Comparison of ENCODE assay signal across 8 cellular contexts in the genomic region with DNA sequence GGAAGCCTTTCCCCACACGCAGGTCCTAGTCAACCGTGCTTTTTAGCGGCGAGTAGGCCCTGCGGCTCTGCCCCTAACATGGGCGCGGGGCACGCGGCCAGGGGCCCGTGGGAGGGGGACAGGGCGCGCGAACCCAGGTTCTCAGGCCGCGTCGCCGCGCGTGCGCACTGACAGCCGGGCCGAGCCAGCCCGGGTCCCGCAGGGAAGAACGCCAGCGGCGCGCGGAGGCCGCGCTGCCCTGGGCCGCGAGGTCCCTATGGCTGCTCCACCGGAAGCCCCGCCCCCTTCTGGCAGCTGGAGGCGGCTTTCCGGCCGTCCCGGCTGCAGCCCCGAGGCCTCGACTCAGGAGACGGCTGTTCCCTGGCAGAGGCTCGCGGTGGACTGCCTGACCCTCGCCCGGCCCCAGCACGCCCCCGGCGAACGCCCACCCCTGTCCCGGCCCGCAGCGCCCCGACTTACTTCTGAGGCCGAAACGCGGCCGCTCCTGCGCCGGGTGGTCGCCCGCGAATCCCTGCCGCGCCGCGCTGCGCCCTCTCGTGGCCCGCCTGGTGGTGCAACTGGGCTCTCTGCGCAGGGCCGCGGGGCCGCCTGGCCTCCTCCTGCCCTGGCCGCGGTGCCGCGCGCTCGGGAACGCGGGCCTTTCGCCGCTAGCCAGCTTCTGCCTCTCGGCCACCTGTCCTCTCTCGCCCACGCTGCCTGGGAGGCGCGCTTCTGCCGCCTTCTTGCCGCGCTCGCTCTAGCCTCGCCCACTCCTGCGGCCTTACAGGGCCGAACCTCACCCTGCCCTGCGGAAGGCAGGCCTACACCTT. TPM values are rescaled to one million over a fixed set of nuclear protein-coding genes. Genes with fewer than 3 reads are reported as not detected.
DNase-seq lines count a peak whose midpoint lies in the region; ATAC-seq and TF ChIP-seq lines count a peak whose summit lies in the region.

No MANE protein-coding gene starts in this region.

- H3K4me3 ChIP-seq in HCT116 (replicated peaks in 1 of 2; ENCODE audit: low read depth in 1 of 2, low read length in 2 of 2) (peak overlapping the region; percentile 46 to 57), MM.1S (ENCODE audit: low read length) (peak overlapping the region; percentile 69), foreskin fibroblast (ENCODE audit: low read depth in 1 of 2, low read length in 2 of 2) (peak overlapping the region; percentile 54 to 58), neuron (ENCODE audit: low read length) (peak overlapping the region; percentile 52)

- no peaks in the 10 kb centered on the region for H3K79me2 ChIP-seq in HCT116 (ENCODE audit: insufficient read depth, low read length)
- H3K79me2 ChIP-seq in MM.1S (ENCODE audit: low read length), result no peaks in the 10 kb centered on the region

- H3K4me1 ChIP-seq in HCT116 (ENCODE audit: control insufficient read depth in 1 of 2, insufficient read depth in 2 of 2, low read length in 2 of 2) (peaks cover 11 to 25% of the 10 kb centered on the region in 2 experiments), MM.1S (ENCODE audit: low read length) (peaks cover 4% of the 10 kb centered on the region; the same call in 1 of the 2 replicates), neuron (ENCODE audit: insufficient read depth, low read length) (peaks cover 5% of the 10 kb centered on the region)

- H3K27ac ChIP-seq in HCT116 (ENCODE audit: low read depth, low read length) (peak overlapping the region; percentile 83), MM.1S (ENCODE audit: low read length) (peak overlapping the region; percentile 72; the same call in 1 of the 2 replicates)

- H3K36me3 ChIP-seq in HCT116 (ENCODE audit: control insufficient read depth in 1 of 2, insufficient read depth in 2 of 2, low read length in 2 of 2) (no peaks in the 10 kb centered on the region), MM.1S (replicated peaks; ENCODE audit: insufficient read depth, low read length) (no peaks in the 10 kb centered on the region), neuron (ENCODE audit: insufficient read depth, low read length) (no peaks in the 10 kb centered on the region)

- POLR2A ChIA-PET in HCT116 (lab: Charles Lee), result interaction anchor here (1.3 to 2.0 kb wide), 3 partner anchors 11 to 20 kb away, joined by 4 to 10 read pairs (median 6); no protein-coding TSS in a partner anchor

- no peak for TF ChIP-seq RAD21 in HCT116 (IDR thresholded peaks at IDR 0.05; ENCODE audit: low read depth)

- peak; percentile 86 for DNase-seq in GM04504 (ENCODE audit: low read depth)
- peak; percentile 81 for DNase-seq in HCT116 (ENCODE audit: low read depth, low spot score)
- DNase-seq in MM.1S, result peak; percentile 98
- DNase-seq in SIG-M5 (lab: John Stamatoyannopoulos, UW), result peak; percentile 36
- DNase-seq in activated gamma-delta T cell treated with anti-CD3 and anti-CD28 coated beads, Interleukin-2, amount 50 U/mL, for 16 hours (ENCODE audit: low read depth), result peak; percentile 78
- peak; percentile 91 to 98 for DNase-seq in foreskin fibroblast
- peak; percentile 86 for DNase-seq in stromal cell of bone marrow (ENCODE audit: low read depth)

- TF ChIP-seq POLR2A in HCT116 (IDR thresholded peaks at IDR 0.05; ENCODE audit: borderline replicate concordance, extremely low read depth, insufficient read depth, insufficient read length), result peak; percentile 30

- peak in 2 of 3 experiments; percentile 44 to 69; a peak in 4 of 6 replicates for TF ChIP-seq CTCF in HCT116 (IDR thresholded peaks at IDR 0.05 in 2 of 3, conservative IDR thresholded peaks at IDR 0.05 in 1 of 3; ENCODE audit: borderline replicate concordance in 1 of 3, insufficient read depth in 1 of 3, low read depth in 2 of 3, low read length in 2 of 3)
- TF ChIP-seq CTCF in MM.1S (IDR thresholded peaks at IDR 0.05; ENCODE audit: low read length), result peak; percentile 93
- peak; percentile 21 for TF ChIP-seq CTCF in foreskin fibroblast (IDR thresholded peaks at IDR 0.05; ENCODE audit: low read depth, low read length)

- CTCF ChIA-PET in HCT116 (lab: Charles Lee), result interaction anchor here (0.7 to 3.5 kb wide), 13 partner anchors 9 to 574 kb away, joined by 3 to 31 read pairs (median 4); no protein-coding TSS in a partner anchor

- H3K9me3 ChIP-seq in HCT116 (ENCODE audit: control insufficient read depth in 1 of 2, insufficient read depth in 1 of 2, low read depth in 1 of 2, low read length in 2 of 2) (no peaks in the 10 kb centered on the region), MM.1S (replicated peaks; ENCODE audit: insufficient read depth, low read length) (no peaks in the 10 kb centered on the region), neuron (ENCODE audit: low read length) (peaks cover 2% of the 10 kb centered on the region)

- H3K9ac ChIP-seq in HCT116 (ENCODE audit: low read length), result peak overlapping the region; percentile 68
- peak overlapping the region; percentile 78 for H3K9ac ChIP-seq in MM.1S (ENCODE audit: low read length)

- H4K20me1 ChIP-seq in HCT116 (ENCODE audit: insufficient read depth) (no peaks in the 10 kb centered on the region), MM.1S (ENCODE audit: insufficient read depth, low read length) (no peaks in the 10 kb centered on the region)

- H3K4me2 ChIP-seq in HCT116 (ENCODE audit: low read length) (peak overlapping the region; percentile 86), MM.1S (ENCODE audit: low read depth, low read length) (peak overlapping the region; percentile 85)

- intact Hi-C loops in HCT116 (cut with micrococcal nuclease), result no loop called here

- RAD21 ChIA-PET in HCT116 (lab: Charles Lee; ENCODE audit: low non-redundant PET in 1 of 2, low total read pairs in 2 of 2, uncharacterized antibody in 2 of 2, unreplicated experiment in 2 of 2), result interaction anchor here in 1 of 2 experiments (0.9 to 1.3 kb wide), 2 partner anchors 13 to 20 kb away, joined by 4 read pairs; no protein-coding TSS in a partner anchor

- ATAC-seq in HCT116, result peak; percentile 94

- H3K9me2 ChIP-seq in HCT116 (ENCODE audit: insufficient read depth), result no peaks in the 10 kb centered on the region
- no peaks in the 10 kb centered on the region for H3K9me2 ChIP-seq in MM.1S (replicated peaks; ENCODE audit: insufficient read depth, low read length)

- H3F3A ChIP-seq in MM.1S (ENCODE audit: insufficient read depth, low read length), result peaks cover 7% of the 10 kb centered on the region

- H3K27me3 ChIP-seq in HCT116 (ENCODE audit: insufficient read depth, low read length) (no peaks in the 10 kb centered on the region), MM.1S (replicated peaks; ENCODE audit: insufficient read depth, low read length) (no peaks in the 10 kb centered on the region), neuron (ENCODE audit: insufficient read depth, low read length) (no peaks in the 10 kb centered on the region)

- BruUV-seq in HCT116 (replicated peaks; lab: Mats Ljungman, UMichigan), result no TSS peak

- H2AFZ ChIP-seq in HCT116 (ENCODE audit: low read depth, low read length, poor library complexity, severe bottlenecking) (peak overlapping the region; percentile 34), MM.1S (ENCODE audit: low read length) (peak overlapping the region; percentile 94), neuron (ENCODE audit: low read depth, low read length) (peak overlapping the region; percentile 40)

TF ChIP-seq in HCT116, 20 proteins besides CTCF, POLR2A, EP300 and RAD21 (continues in another document):
- TF ChIP-seq TCF7L2 (IDR thresholded peaks at IDR 0.05; ENCODE audit: borderline replicate concordance, extremely low read depth, insufficient read depth, insufficient read length) (no peak), EGR1 (IDR thresholded peaks at IDR 0.05; ENCODE audit: low read depth) (peak; percentile 83), SP1 (IDR thresholded peaks at IDR 0.05; ENCODE audit: low read depth) (no peak), FOSL1 (IDR thresholded peaks at IDR 0.05; ENCODE audit: low read depth) (no peak), ZFX (IDR thresholded peaks at IDR 0.05) (peak; percentile 95), YY1 (IDR thresholded peaks at IDR 0.05; ENCODE audit: extremely low read depth, insufficient replicate concordance, low read depth, low read length) (peak; percentile 61), JUND (IDR thresholded peaks at IDR 0.05) (no peak), ZNF274 (IDR thresholded peaks at IDR 0.05; ENCODE audit: low read depth, low read length) (no peak)
- TF ChIP-seq, protein P1, sequence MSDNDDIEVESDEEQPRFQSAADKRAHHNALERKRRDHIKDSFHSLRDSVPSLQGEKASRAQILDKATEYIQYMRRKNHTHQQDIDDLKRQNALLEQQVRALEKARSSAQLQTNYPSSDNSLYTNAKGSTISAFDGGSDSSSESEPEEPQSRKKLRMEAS (IDR thresholded peaks at IDR 0.05), result peak; percentile 93
- TF ChIP-seq, protein P2, sequence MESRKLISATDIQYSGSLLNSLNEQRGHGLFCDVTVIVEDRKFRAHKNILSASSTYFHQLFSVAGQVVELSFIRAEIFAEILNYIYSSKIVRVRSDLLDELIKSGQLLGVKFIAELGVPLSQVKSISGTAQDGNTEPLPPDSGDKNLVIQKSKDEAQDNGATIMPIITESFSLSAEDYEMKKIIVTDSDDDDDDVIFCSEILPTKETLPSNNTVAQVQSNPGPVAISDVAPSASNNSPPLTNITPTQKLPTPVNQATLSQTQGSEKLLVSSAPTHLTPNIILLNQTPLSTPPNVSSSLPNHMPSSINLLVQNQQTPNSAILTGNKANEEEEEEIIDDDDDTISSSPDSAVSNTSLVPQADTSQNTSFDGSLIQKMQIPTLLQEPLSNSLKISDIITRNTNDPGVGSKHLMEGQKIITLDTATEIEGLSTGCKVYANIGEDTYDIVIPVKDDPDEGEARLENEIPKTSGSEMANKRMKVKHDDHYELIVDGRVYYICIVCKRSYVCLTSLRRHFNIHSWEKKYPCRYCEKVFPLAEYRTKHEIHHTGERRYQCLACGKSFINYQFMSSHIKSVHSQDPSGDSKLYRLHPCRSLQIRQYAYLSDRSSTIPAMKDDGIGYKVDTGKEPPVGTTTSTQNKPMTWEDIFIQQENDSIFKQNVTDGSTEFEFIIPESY (IDR thresholded peaks at IDR 0.05; ENCODE audit: extremely low read depth, insufficient replicate concordance, low read length), result no peak

RNA-seq across cellular contexts. Expression of a gene that starts 16.6 kb away (rescaled TPM):
- not detected for total RNA-seq in HCT116 (2021; ENCODE audit: unreplicated experiment)
- not detected in 2 replicates for polyA plus RNA-seq in HCT116 (2012)

RNA-seq across cellular contexts. Expression of a gene that starts 23.4 kb away (rescaled TPM):
- 18.5 TPM for total RNA-seq in HCT116 (2021; ENCODE audit: unreplicated experiment)
- polyA plus RNA-seq in HCT116 (2012), result 14.5 and 16.5 TPM in 2 replicates

Comparison
In these comparisons a context has a peak if more than half of its experiments do, and no peak if none do; other contexts are left out.
1. Peak in every context shown above with its lines: DNase-seq, ATAC-seq, H3K4me3 ChIP-seq and H3K27ac ChIP-seq.
2. DNase-seq: peak in every context shown above with its lines; median percentile 98 in MM.1S; 94 in foreskin fibroblast; 86 in GM04504; 86 in stromal cell of bone marrow; 81 in HCT116; 78 in activated gamma-delta T cell treated with anti-CD3 and anti-CD28 coated beads, Interleukin-2, amount 50 U/mL, for 16 hours; 36 in SIG-M5.
3. H2AFZ ChIP-seq: peak in every context shown above with its lines; median percentile 94 in MM.1S; 40 in neuron; 34 in HCT116.
4. CTCF ChIP-seq: peak in every context shown above with its lines; median percentile 93 in MM.1S; 56 in HCT116; 21 in foreskin fibroblast.